Comparison of ENCODE assay signal across 9 cellular contexts in the genomic region with DNA sequence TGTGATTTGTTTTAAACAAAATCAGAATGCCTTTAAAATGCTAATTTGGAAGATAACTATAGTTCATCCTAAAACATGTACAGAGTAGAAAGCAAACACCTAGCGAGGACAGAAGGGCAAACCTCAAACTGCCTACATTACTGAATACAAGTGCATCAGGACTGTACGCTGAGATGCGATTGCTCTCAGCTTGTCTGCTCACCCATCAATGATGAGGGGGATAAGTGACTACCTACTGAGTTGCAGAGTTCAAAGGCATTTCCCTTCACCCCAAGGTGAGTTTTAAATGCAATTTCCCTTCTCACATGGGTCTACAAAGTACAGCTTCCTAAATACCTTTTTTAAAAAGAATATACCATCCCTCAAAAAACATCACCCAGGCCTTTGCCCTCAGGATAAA. TPM values are rescaled to one million over a fixed set of nuclear protein-coding genes. Genes with fewer than 3 reads are reported as not detected.
DNase-seq lines count a peak whose midpoint lies in the region; ATAC-seq and TF ChIP-seq lines count a peak whose summit lies in the region.
"Had no signal": no experiment of that assay in that cellular context is flagged by ENCODE, and none has a peak within 500 bp of the region (broad histone marks: within the 10 kb centered on the region; RNA-seq: fewer than 3 reads in every experiment).

No MANE protein-coding gene starts in this region.

- no peaks in the 10 kb centered on the region for H3K27me3 Mint-ChIP-seq in activated CD4-positive, alpha-beta T cell treated with anti-CD3 and anti-CD28 coated beads, Interleukin-2, amount 10 ng/mL, durations not matched to agents 7 days and 5 days

- peaks cover 53% of the 10 kb centered on the region for H3K4me1 Mint-ChIP-seq in activated CD4-positive, alpha-beta T cell treated with anti-CD3 and anti-CD28 coated beads, Interleukin-2, amount 10 ng/mL, durations not matched to agents 7 days and 5 days
- peaks cover 69% of the 10 kb centered on the region for H3K4me1 Mint-ChIP-seq in stimulated activated effector memory CD8-positive, alpha-beta T cell treated with anti-CD3 and anti-CD28 coated beads, Interleukin-12 subunit alpha, Interleukin-12 subunit beta, amount 100 ng/mL, for 72 hours

- H3K27me3 ChIP-seq in fibroblast of lung (ENCODE audit: control insufficient read depth, insufficient read depth, low read length), result no peaks in the 10 kb centered on the region

- H3K9ac ChIP-seq in fibroblast of lung (ENCODE audit: insufficient read depth, low read length), result peak overlapping the region; percentile 38

- no peaks in the 10 kb centered on the region for H3K9me3 Mint-ChIP-seq in activated CD4-positive, alpha-beta T cell treated with anti-CD3 and anti-CD28 coated beads, Interleukin-2, amount 10 ng/mL, durations not matched to agents 7 days and 5 days
- no peaks in the 10 kb centered on the region for H3K9me3 Mint-ChIP-seq in stimulated activated effector memory CD8-positive, alpha-beta T cell treated with anti-CD3 and anti-CD28 coated beads, Interleukin-12 subunit alpha, Interleukin-12 subunit beta, amount 100 ng/mL, for 72 hours

- no peaks in the 10 kb centered on the region for H3K79me2 ChIP-seq in fibroblast of lung (ENCODE audit: control insufficient read depth, insufficient read depth, low read length)

- peak overlapping the region; percentile 98 for H3K27ac ChIP-seq in fibroblast of lung (ENCODE audit: insufficient read depth, low read length)

- H2AFZ ChIP-seq in fibroblast of lung (ENCODE audit: low read length), result no peak overlapping the region

- H3K4me3 Mint-ChIP-seq in activated CD4-positive, alpha-beta T cell treated with anti-CD3 and anti-CD28 coated beads, Interleukin-2, amount 10 ng/mL, durations not matched to agents 7 days and 5 days, result no peak overlapping the region
- peak overlapping the region; percentile 55 for H3K4me3 Mint-ChIP-seq in stimulated activated effector memory CD8-positive, alpha-beta T cell treated with anti-CD3 and anti-CD28 coated beads, Interleukin-12 subunit alpha, Interleukin-12 subunit beta, amount 100 ng/mL, for 72 hours

- no peaks in the 10 kb centered on the region for H3K9me3 ChIP-seq in fibroblast of lung (ENCODE audit: control insufficient read depth, insufficient read depth, low read depth, low read length)

- peak; percentile 47 for ATAC-seq in stimulated activated effector memory CD8-positive, alpha-beta T cell treated with anti-CD3 and anti-CD28 coated beads, Interleukin-12 subunit alpha, Interleukin-12 subunit beta, amount 100 ng/mL, for 72 hours
- ATAC-seq in GM21786 (IDR thresholded peaks at IDR 0.05; ENCODE audit: unreplicated experiment) (no peak), HG02840 (IDR thresholded peaks at IDR 0.05; ENCODE audit: low FRiP score, unreplicated experiment) (no peak), HG02610 (IDR thresholded peaks at IDR 0.05; ENCODE audit: unreplicated experiment) (no peak)

- H3K36me3 ChIP-seq in fibroblast of lung (ENCODE audit: control insufficient read depth, insufficient read depth, low read length), result no peaks in the 10 kb centered on the region

- H3K36me3 Mint-ChIP-seq in activated CD4-positive, alpha-beta T cell treated with anti-CD3 and anti-CD28 coated beads, Interleukin-2, amount 10 ng/mL, durations not matched to agents 7 days and 5 days (ENCODE audit: low read depth), result no peaks in the 10 kb centered on the region
- H3K36me3 Mint-ChIP-seq in stimulated activated effector memory CD8-positive, alpha-beta T cell treated with anti-CD3 and anti-CD28 coated beads, Interleukin-12 subunit alpha, Interleukin-12 subunit beta, amount 100 ng/mL, for 72 hours, result no peaks in the 10 kb centered on the region

- H3K27ac Mint-ChIP-seq in activated CD4-positive, alpha-beta T cell treated with anti-CD3 and anti-CD28 coated beads, Interleukin-2, amount 10 ng/mL, durations not matched to agents 7 days and 5 days, result peak overlapping the region; percentile 76
- peak overlapping the region; percentile 91 for H3K27ac Mint-ChIP-seq in stimulated activated effector memory CD8-positive, alpha-beta T cell treated with anti-CD3 and anti-CD28 coated beads, Interleukin-12 subunit alpha, Interleukin-12 subunit beta, amount 100 ng/mL, for 72 hours

- H3K4me2 ChIP-seq in fibroblast of lung (ENCODE audit: extremely low read depth, insufficient read depth, low read length), result peak overlapping the region; percentile 74

- CTCF ChIA-PET in activated CD4-positive, alpha-beta T cell treated with anti-CD3 and anti-CD28 coated beads, Interleukin-2, amount 10 ng/mL, durations not matched to agents 7 days and 5 days (lab: Charles Lee), result interaction anchor here (0.8 to 2.5 kb wide), 10 partner anchors 9 to 53 kb away, joined by 3 to 9 read pairs (median 4); a partner anchor contains a TSS

- peaks cover 40% of the 10 kb centered on the region for H3K4me1 ChIP-seq in fibroblast of lung (ENCODE audit: control insufficient read depth, extremely low read depth, insufficient read depth, low read length)

- H3K4me3 ChIP-seq in fibroblast of lung (replicated peaks in 1 of 4; ENCODE audit: control extremely low read depth in 1 of 4, insufficient read depth in 1 of 4, low read depth in 3 of 4, low read length in 4 of 4), result no peak overlapping the region

- no peak for TF ChIP-seq CTCF in fibroblast of lung (conservative IDR thresholded peaks at IDR 0.05 in 1 of 2, IDR thresholded peaks at IDR 0.05 in 1 of 2; ENCODE audit: low read depth in 1 of 2, low read length in 2 of 2)

- no peaks in the 10 kb centered on the region for H4K20me1 ChIP-seq in fibroblast of lung (ENCODE audit: control insufficient read depth, extremely low read depth, insufficient read depth, low read length)

- POLR2A ChIA-PET in activated CD4-positive, alpha-beta T cell treated with anti-CD3 and anti-CD28 coated beads, Interleukin-2, amount 10 ng/mL, durations not matched to agents 7 days and 5 days (lab: Charles Lee), result interaction anchor here (1.1 to 1.3 kb wide), 3 partner anchors 34 to 52 kb away, joined by 4 to 6 read pairs (median 5); no protein-coding TSS in a partner anchor

- DNase-seq in HT1080 (ENCODE audit: low read depth) (peak; percentile 56), fibroblast of lung (ENCODE audit: low read depth in 2 of 2) (peak in 1 of 2 donors; percentile 18), DMS 273 (lab: John Stamatoyannopoulos, UW; ENCODE audit: unreplicated experiment) (no peak)
- DNase-seq in activated CD4-positive, alpha-beta T cell treated with anti-CD3 and anti-CD28 coated beads, Interleukin-2, amount 10 ng/mL, durations not matched to agents 7 days and 5 days, result no peak
- DNase-seq in stimulated activated effector memory CD8-positive, alpha-beta T cell treated with anti-CD3 and anti-CD28 coated beads, Interleukin-12 subunit alpha, Interleukin-12 subunit beta, amount 100 ng/mL, for 72 hours (ENCODE audit: low spot score in 2 of 2), result no peak
- DNase-seq: NCI-H774 had no signal

RNA-seq across cellular contexts. Expression of a gene that starts 52.9 kb away (rescaled TPM):
- total RNA-seq in HT1080 (2014; rRNA removed; shearing (Covaris generic)), result 155 and 184 TPM in 2 replicates
- 274 and 370 TPM in 2 replicates for polyA plus RNA-seq in HT1080 (2015; cell fraction: cytosol; rRNA removed)
- 246 and 289 TPM in 2 replicates for polyA plus RNA-seq in HT1080 (2015; cell fraction: nucleus; rRNA removed)
- 1 to 10 TPM; 3.8 to 3.9 TPM for total RNA-seq in activated CD4-positive, alpha-beta T cell treated with anti-CD3 and anti-CD28 coated beads, Interleukin-2, amount 10 ng/mL, durations not matched to agents 7 days and 5 days
- 127 and 252 TPM in 2 replicates for total RNA-seq in fibroblast of lung
- polyA plus RNA-seq in fibroblast of lung, result 48.1 and 125 TPM in 2 replicates
- polyA plus RNA-seq in fibroblast of lung (2012), result 50.4 and 127 TPM in 2 replicates
- 22.8 and 76.1 TPM in 2 replicates for polyA minus RNA-seq in fibroblast of lung (ENCODE audit: low replicate concordance)

Comparison
In these comparisons a context has a peak if more than half of its experiments do, and no peak if none do; other contexts are left out.
1. RNA of a gene that starts 52.9 kb away (total RNA-seq): 127 to 252 TPM in fibroblast of lung and 155 to 184 TPM in HT1080; 3.8 to 3.9 TPM in activated CD4-positive, alpha-beta T cell treated with anti-CD3 and anti-CD28 coated beads, Interleukin-2, amount 10 ng/mL, durations not matched to agents 7 days and 5 days; every median in the first group is over 10 times any median in the second.